In the genomic region with DNA sequence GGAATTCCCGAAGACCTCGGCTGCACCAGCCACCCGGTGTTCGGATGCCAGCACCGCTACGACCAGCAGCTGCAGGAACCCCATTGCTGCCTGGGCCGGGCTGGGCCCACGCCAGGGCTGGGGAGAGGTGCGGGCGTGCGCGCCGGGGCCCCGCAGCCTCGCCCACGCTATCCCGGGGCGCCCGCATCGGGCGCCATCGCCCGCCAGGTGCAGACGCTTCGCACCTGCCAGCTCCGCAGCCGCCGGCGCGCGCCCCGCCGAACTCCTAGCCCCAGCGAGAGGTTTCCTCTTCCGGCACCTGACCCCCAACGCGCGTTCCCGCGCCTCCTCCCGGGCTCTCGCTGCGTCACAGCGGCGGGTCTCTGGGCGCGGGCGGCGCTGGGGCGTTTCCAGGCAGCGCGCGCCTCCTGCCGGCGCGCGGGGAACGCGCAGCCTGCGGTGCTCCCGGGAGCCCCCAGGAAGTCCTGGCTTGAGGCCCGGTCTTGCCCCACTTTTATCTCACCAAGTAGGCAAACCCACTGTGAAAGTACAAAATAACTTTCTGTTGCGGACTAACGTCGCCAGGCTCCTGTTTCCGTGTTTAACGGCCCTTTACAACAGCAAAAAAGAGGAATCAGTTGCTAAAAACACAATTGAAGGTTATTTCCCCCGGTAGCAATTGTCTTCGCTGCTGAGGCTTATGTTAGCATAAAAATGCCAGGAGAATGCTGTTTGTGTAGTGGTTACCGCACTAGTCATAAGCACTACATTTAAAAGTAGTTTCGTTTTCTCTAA, we compare ENCODE assay signal across 1 cellular context.
TF ChIP-seq lines count a peak whose summit lies in the region.

A gene with protein sequence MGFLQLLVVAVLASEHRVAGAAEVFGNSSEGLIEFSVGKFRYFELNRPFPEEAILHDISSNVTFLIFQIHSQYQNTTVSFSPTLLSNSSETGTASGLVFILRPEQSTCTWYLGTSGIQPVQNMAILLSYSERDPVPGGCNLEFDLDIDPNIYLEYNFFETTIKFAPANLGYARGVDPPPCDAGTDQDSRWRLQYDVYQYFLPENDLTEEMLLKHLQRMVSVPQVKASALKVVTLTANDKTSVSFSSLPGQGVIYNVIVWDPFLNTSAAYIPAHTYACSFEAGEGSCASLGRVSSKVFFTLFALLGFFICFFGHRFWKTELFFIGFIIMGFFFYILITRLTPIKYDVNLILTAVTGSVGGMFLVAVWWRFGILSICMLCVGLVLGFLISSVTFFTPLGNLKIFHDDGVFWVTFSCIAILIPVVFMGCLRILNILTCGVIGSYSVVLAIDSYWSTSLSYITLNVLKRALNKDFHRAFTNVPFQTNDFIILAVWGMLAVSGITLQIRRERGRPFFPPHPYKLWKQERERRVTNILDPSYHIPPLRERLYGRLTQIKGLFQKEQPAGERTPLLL (minus strand): TSS at position 300 of the 774 bp plus-strand sequence. CDS start 216 bp downstream, at position 84.

TF ChIP-seq in HEK293, 187 proteins besides CTCF, POLR2A, EP300 and RAD21 (continued from another document):
- TF ChIP-seq, protein P1, sequence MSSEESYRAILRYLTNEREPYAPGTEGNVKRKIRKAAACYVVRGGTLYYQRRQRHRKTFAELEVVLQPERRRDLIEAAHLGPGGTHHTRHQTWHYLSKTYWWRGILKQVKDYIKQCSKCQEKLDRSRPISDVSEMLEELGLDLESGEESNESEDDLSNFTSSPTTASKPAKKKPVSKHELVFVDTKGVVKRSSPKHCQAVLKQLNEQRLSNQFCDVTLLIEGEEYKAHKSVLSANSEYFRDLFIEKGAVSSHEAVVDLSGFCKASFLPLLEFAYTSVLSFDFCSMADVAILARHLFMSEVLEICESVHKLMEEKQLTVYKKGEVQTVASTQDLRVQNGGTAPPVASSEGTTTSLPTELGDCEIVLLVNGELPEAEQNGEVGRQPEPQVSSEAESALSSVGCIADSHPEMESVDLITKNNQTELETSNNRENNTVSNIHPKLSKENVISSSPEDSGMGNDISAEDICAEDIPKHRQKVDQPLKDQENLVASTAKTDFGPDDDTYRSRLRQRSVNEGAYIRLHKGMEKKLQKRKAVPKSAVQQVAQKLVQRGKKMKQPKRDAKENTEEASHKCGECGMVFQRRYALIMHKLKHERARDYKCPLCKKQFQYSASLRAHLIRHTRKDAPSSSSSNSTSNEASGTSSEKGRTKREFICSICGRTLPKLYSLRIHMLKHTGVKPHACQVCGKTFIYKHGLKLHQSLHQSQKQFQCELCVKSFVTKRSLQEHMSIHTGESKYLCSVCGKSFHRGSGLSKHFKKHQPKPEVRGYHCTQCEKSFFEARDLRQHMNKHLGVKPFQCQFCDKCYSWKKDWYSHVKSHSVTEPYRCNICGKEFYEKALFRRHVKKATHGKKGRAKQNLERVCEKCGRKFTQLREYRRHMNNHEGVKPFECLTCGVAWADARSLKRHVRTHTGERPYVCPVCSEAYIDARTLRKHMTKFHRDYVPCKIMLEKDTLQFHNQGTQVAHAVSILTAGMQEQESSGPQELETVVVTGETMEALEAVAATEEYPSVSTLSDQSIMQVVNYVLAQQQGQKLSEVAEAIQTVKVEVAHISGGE (tag by site-specific recombination; conservative IDR thresholded peaks at IDR 0.05; ENCODE audit: low read depth), result no peak; the same call in 1 of the 2 replicates
- TF ChIP-seq ZSCAN23 (tag by site-specific recombination; IDR thresholded peaks at IDR 0.05) (no peak), ZNF239 (tag by site-specific recombination; IDR thresholded peaks at IDR 0.05) (no peak), SCRT1 (tag by site-specific recombination; IDR thresholded peaks at IDR 0.05; ENCODE audit: borderline replicate concordance) (no peak), ZNF621 (tag by site-specific recombination; IDR thresholded peaks at IDR 0.05) (no peak), ZBTB1 (tag by site-specific recombination; IDR thresholded peaks at IDR 0.05) (no peak), ZNF596 (tag by site-specific recombination; IDR thresholded peaks at IDR 0.05) (no peak), ZNF112 (tag by site-specific recombination; IDR thresholded peaks at IDR 0.05) (no peak), KLF10 (tag by site-specific recombination; IDR thresholded peaks at IDR 0.05) (peak; percentile 77; the same call in 1 of the 2 replicates), ZNF585B (tag by site-specific recombination; IDR thresholded peaks at IDR 0.05) (no peak), GLIS2 (tag by site-specific recombination; IDR thresholded peaks at IDR 0.05) (0 out of 2 replicates have a peak, but pooled peaks have one; percentile 28), ZNF768 (tag by site-specific recombination; IDR thresholded peaks at IDR 0.05) (peak; percentile 57; the same call in 1 of the 2 replicates), ZNF354C (tag by site-specific recombination; IDR thresholded peaks at IDR 0.05; ENCODE audit: borderline replicate concordance, low read depth) (no peak), ZNF548 (tag by site-specific recombination; IDR thresholded peaks at IDR 0.05) (no peak), FEZF1 (tag by site-specific recombination; IDR thresholded peaks at IDR 0.05) (no peak), ZNF629 (tag by site-specific recombination; IDR thresholded peaks at IDR 0.05) (peak; percentile 64), ZNF221 (tag by site-specific recombination; IDR thresholded peaks at IDR 0.05; ENCODE audit: borderline replicate concordance) (no peak), ZNF521 (tag by site-specific recombination; IDR thresholded peaks at IDR 0.05) (no peak), ZNF140 (tag by site-specific recombination; IDR thresholded peaks at IDR 0.05) (no peak), ZBTB48 (tag by site-specific recombination; IDR thresholded peaks at IDR 0.05) (no peak), ZNF274 (IDR thresholded peaks at IDR 0.05; ENCODE audit: low read length) (no peak), ZNF274 (tag by site-specific recombination; IDR thresholded peaks at IDR 0.05; ENCODE audit: borderline replicate concordance) (no peak), GLIS1 (tag by site-specific recombination; IDR thresholded peaks at IDR 0.05) (peak; percentile 58; the same call in 1 of the 2 replicates), ZNF155 (tag by site-specific recombination; IDR thresholded peaks at IDR 0.05) (no peak), ZNF292 (tag by site-specific recombination; IDR thresholded peaks at IDR 0.05; ENCODE audit: borderline replicate concordance, low read depth) (no peak), ZNF544 (tag by site-specific recombination; IDR thresholded peaks at IDR 0.05) (no peak), ZNF423 (tag by site-specific recombination; IDR thresholded peaks at IDR 0.05) (no peak; the same call in 1 of the 2 replicates), ZNF175 (tag by site-specific recombination; IDR thresholded peaks at IDR 0.05) (no peak), ZFP37 (tag by site-specific recombination; IDR thresholded peaks at IDR 0.05) (no peak), IKZF3 (tag by site-specific recombination; IDR thresholded peaks at IDR 0.05) (peak; percentile 88), ZNF146 (tag by site-specific recombination; IDR thresholded peaks at IDR 0.05) (no peak), TRIM28 (IDR thresholded peaks at IDR 0.05; ENCODE audit: borderline replicate concordance, low read length) (no peak), ZNF658 (tag by site-specific recombination; IDR thresholded peaks at IDR 0.05) (no peak), YY2 (tag by site-specific recombination; IDR thresholded peaks at IDR 0.05) (no peak)
- TF ChIP-seq, protein P2, sequence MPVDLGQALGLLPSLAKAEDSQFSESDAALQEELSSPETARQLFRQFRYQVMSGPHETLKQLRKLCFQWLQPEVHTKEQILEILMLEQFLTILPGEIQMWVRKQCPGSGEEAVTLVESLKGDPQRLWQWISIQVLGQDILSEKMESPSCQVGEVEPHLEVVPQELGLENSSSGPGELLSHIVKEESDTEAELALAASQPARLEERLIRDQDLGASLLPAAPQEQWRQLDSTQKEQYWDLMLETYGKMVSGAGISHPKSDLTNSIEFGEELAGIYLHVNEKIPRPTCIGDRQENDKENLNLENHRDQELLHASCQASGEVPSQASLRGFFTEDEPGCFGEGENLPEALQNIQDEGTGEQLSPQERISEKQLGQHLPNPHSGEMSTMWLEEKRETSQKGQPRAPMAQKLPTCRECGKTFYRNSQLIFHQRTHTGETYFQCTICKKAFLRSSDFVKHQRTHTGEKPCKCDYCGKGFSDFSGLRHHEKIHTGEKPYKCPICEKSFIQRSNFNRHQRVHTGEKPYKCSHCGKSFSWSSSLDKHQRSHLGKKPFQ (tag by site-specific recombination; IDR thresholded peaks at IDR 0.05), result no peak
- TF ChIP-seq, protein P3, sequence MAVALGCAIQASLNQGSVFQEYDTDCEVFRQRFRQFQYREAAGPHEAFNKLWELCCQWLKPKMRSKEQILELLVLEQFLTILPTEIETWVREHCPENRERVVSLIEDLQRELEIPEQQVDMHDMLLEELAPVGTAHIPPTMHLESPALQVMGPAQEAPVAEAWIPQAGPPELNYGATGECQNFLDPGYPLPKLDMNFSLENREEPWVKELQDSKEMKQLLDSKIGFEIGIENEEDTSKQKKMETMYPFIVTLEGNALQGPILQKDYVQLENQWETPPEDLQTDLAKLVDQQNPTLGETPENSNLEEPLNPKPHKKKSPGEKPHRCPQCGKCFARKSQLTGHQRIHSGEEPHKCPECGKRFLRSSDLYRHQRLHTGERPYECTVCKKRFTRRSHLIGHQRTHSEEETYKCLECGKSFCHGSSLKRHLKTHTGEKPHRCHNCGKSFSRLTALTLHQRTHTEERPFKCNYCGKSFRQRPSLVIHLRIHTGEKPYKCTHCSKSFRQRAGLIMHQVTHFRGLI (tag by site-specific recombination; IDR thresholded peaks at IDR 0.05), result peak; percentile 84
- TF ChIP-seq, protein P4, sequence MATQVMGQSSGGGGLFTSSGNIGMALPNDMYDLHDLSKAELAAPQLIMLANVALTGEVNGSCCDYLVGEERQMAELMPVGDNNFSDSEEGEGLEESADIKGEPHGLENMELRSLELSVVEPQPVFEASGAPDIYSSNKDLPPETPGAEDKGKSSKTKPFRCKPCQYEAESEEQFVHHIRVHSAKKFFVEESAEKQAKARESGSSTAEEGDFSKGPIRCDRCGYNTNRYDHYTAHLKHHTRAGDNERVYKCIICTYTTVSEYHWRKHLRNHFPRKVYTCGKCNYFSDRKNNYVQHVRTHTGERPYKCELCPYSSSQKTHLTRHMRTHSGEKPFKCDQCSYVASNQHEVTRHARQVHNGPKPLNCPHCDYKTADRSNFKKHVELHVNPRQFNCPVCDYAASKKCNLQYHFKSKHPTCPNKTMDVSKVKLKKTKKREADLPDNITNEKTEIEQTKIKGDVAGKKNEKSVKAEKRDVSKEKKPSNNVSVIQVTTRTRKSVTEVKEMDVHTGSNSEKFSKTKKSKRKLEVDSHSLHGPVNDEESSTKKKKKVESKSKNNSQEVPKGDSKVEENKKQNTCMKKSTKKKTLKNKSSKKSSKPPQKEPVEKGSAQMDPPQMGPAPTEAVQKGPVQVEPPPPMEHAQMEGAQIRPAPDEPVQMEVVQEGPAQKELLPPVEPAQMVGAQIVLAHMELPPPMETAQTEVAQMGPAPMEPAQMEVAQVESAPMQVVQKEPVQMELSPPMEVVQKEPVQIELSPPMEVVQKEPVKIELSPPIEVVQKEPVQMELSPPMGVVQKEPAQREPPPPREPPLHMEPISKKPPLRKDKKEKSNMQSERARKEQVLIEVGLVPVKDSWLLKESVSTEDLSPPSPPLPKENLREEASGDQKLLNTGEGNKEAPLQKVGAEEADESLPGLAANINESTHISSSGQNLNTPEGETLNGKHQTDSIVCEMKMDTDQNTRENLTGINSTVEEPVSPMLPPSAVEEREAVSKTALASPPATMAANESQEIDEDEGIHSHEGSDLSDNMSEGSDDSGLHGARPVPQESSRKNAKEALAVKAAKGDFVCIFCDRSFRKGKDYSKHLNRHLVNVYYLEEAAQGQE (tag by site-specific recombination; IDR thresholded peaks at IDR 0.05), result no peak
- TF ChIP-seq, protein P5, sequence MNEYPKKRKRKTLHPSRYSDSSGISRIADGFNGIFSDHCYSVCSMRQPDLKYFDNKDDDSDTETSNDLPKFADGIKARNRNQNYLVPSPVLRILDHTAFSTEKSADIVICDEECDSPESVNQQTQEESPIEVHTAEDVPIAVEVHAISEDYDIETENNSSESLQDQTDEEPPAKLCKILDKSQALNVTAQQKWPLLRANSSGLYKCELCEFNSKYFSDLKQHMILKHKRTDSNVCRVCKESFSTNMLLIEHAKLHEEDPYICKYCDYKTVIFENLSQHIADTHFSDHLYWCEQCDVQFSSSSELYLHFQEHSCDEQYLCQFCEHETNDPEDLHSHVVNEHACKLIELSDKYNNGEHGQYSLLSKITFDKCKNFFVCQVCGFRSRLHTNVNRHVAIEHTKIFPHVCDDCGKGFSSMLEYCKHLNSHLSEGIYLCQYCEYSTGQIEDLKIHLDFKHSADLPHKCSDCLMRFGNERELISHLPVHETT (tag by site-specific recombination; IDR thresholded peaks at IDR 0.05), result no peak
